ENCODE assay signal across 1 cellular context in the genomic region with DNA sequence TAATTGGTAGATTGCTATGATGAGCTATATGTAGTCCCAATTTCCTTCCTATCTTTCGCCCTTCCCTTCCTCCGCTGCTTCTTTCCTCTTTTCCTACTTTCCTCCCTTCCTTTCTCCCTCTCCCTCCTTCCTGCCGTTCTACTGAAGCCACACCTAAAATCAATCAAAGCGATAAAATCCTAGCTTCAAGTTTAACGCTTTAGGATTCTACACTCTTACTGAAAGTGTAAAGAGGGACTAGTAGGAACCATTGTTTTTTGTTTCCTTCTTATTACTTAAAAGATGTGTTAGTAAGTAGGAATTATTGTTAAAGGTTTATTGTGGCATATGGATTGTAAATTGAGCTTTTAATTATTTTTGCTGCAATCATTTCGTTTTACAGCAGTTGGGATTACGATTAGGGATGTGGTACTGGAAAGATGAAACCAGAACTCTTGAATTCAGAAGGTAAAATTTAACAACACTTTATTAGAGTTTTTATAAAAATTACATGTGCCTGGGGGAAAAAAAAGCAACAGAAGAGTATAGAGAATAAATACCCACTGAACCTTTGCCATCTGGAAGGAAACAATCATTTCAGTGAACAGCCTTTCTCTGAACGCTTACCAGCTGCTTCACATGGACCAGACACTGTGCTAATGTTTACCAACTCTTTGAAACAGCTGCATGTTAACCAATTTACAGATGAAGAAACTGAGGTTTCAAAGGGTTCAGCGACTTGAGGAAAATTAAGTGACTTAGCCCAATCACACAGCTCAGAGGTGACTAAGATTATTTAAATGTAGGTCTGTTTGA.
TF ChIP-seq lines count a peak whose summit lies in the region.

No MANE protein-coding gene starts in this region.

TF ChIP-seq in WTC11, 78 proteins besides CTCF, POLR2A, EP300 and RAD21 (continued from another document):
- TF ChIP-seq USF1 (CRISPR knock-in tag; IDR thresholded peaks at IDR 0.05) (no peak), MLX (CRISPR knock-in tag; IDR thresholded peaks at IDR 0.05) (no peak), GTF2I (CRISPR knock-in tag; conservative IDR thresholded peaks at IDR 0.05) (no peak), ETV6 (CRISPR knock-in tag; IDR thresholded peaks at IDR 0.05) (no peak), NFATC4 (CRISPR knock-in tag; IDR thresholded peaks at IDR 0.05) (no peak), GABPB1 (CRISPR knock-in tag; IDR thresholded peaks at IDR 0.05) (no peak), CREB1 (CRISPR knock-in tag; IDR thresholded peaks at IDR 0.05) (no peak), NR1H2 (CRISPR knock-in tag; IDR thresholded peaks at IDR 0.05) (no peak), TP53 (CRISPR knock-in tag; IDR thresholded peaks at IDR 0.05) (no peak)
